9 cellular contexts compared by ENCODE assay signal in the genomic region with DNA sequence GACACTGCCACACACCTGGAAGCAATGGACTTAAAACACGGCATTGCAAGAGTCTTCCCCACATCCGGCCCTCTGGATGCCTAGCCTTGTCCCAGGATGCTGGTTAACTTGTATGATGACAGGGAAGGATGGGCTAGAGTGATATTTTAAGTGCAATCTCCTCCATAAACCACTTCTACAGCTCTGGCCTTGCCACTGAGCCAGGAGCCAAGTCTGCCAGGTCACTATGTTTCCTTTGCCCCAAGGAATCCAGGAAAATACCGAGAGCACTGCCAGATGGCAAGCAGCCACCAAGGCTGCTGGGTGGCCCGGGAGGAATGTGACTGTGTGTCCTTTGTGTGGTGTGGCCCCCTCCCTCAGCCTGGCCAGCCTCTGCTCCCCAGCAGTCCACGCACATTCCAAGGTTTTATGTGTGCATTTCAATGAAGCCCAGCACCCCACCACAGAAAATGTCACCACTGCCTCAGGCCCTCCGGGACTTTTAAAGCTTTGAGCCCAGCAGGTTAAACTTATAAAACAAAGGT.
A peak's percentile ranks its signal among the peaks of the same experiment; 100 is the strongest.
DNase-seq lines count a peak whose midpoint lies in the region; ATAC-seq, FAIRE-seq and TF ChIP-seq lines count a peak whose summit lies in the region.
"Had no signal": no experiment of that assay in that cellular context is flagged by ENCODE, and none has a peak within 500 bp of the region (broad histone marks: within the 10 kb centered on the region; RNA-seq: fewer than 3 reads in every experiment).

No MANE protein-coding gene starts in this region.

- no peak overlapping the region for H3K23ac ChIP-seq in H9 (ENCODE audit: insufficient read length, low read depth, low read length)

- CTCF ChIA-PET in CD4-positive, alpha-beta memory T cell (lab: Charles Lee; ENCODE audit: partially characterized antibody), result no interaction called here
- CTCF ChIA-PET in HEK293T (lab: Yijun Ruan, JAX), result no interaction called here

- TF ChIP-seq CTCF in H9 (conservative IDR thresholded peaks at IDR 0.05) (no peak), kidney (IDR thresholded peaks at IDR 0.05; ENCODE audit: borderline replicate concordance, extremely low read depth, insufficient read depth) (no peak)

- no peaks in the 10 kb centered on the region for H3K27me3 ChIP-seq in H9 (ENCODE audit: insufficient read depth, low read length)
- no peaks in the 10 kb centered on the region for H3K27me3 ChIP-seq in small intestine (ENCODE audit: control insufficient read depth in 2 of 2, insufficient read depth in 2 of 2, low read length in 2 of 2)
- H3K27me3 ChIP-seq in CD4-positive, alpha-beta memory T cell (ENCODE audit: insufficient read depth, low read length), result no peaks in the 10 kb centered on the region

- H3K27ac ChIP-seq in H9 (ENCODE audit: insufficient read length, low read depth, low read length) (no peak overlapping the region), kidney (ENCODE audit: low read depth in 2 of 2, low read length in 2 of 2) (peak overlapping the region; percentile 90), small intestine (ENCODE audit: low read depth in 1 of 2, low read length in 1 of 2) (peak overlapping the region; percentile 60 to 79)
- H3K27ac ChIP-seq in CD4-positive, alpha-beta memory T cell (ENCODE audit: low read depth, low read length), result no peak overlapping the region

- peaks cover 9 to 10% of the 10 kb centered on the region in 2 experiments; a peak in 4 of 5 replicates for H3K9me3 Mint-ChIP-seq in H9
- H3K9me3 Mint-ChIP-seq in CD4-positive, alpha-beta memory T cell, result no peaks in the 10 kb centered on the region

- no peak overlapping the region for H4K5ac ChIP-seq in H9 (ENCODE audit: insufficient read length, low read depth, low read length)

- peak; percentile 65 for DNase-seq in H9
- peak; percentile 44 to 94 for DNase-seq in T47D (ENCODE audit: low read depth in 1 of 2, low spot score in 1 of 2)
- DNase-seq in kidney, result peak; percentile 94
- DNase-seq in small intestine, result peak; percentile 86
- DNase-seq in CD4-positive, alpha-beta memory T cell, result no peak
- no peak for DNase-seq in HEK293T (ENCODE audit: extremely low spot score)
- DNase-seq in NAMALWA (ENCODE audit: low spot score), result no peak

- no peak overlapping the region for H4K8ac ChIP-seq in H9 (replicated peaks; ENCODE audit: insufficient read length, low read depth, low read length)

- H3K36me3 ChIP-seq in kidney (ENCODE audit: control insufficient read depth in 1 of 2, insufficient read depth in 2 of 2, low read length in 2 of 2) (no peaks in the 10 kb centered on the region), small intestine (ENCODE audit: control insufficient read depth in 2 of 2, insufficient read depth in 2 of 2, low read length in 2 of 2) (no peaks in the 10 kb centered on the region)
- no peaks in the 10 kb centered on the region for H3K36me3 ChIP-seq in CD4-positive, alpha-beta memory T cell (ENCODE audit: insufficient read depth, low read length)

- FAIRE-seq in kidney (lab: Jason Lieb, UNC) (peak; percentile 46), small intestine (lab: Jason Lieb, UNC) (no peak)
- FAIRE-seq: K562 had no signal

- no peak overlapping the region for H2BK5ac ChIP-seq in H9 (ENCODE audit: insufficient read length, low read length)

- no peak overlapping the region for H3K14ac ChIP-seq in H9 (ENCODE audit: insufficient read depth, low read length)

- H3K36me3 Mint-ChIP-seq in H9 (ENCODE audit: insufficient read depth in 1 of 3, low read depth in 3 of 3), result peaks cover 0 to 12% (median 5%) of the 10 kb centered on the region in 3 experiments; a peak in 4 of 7 replicates
- H3K36me3 Mint-ChIP-seq in CD4-positive, alpha-beta memory T cell, result no peaks in the 10 kb centered on the region

- no peak overlapping the region for H3K18ac ChIP-seq in H9 (ENCODE audit: insufficient read length, low read depth, low read length)

- H4K20me1 ChIP-seq in H9 (ENCODE audit: control insufficient read depth, insufficient read depth, insufficient read length), result no peaks in the 10 kb centered on the region

- H3K79me1 ChIP-seq in H9 (ENCODE audit: insufficient read depth, low read depth, low read length, poor library complexity, severe bottlenecking), result no peaks in the 10 kb centered on the region

- peak overlapping the region; percentile 30 to 97 (median 73); a peak in 5 of 7 replicates for H3K27ac Mint-ChIP-seq in H9
- no peak overlapping the region for H3K27ac Mint-ChIP-seq in CD4-positive, alpha-beta memory T cell

- no peak overlapping the region for H3K56ac ChIP-seq in H9 (ENCODE audit: insufficient read length, low read depth, low read length)

- no peak overlapping the region for H3K4me3 Mint-ChIP-seq in H9
- no peak overlapping the region for H3K4me3 Mint-ChIP-seq in CD4-positive, alpha-beta memory T cell

- no peak overlapping the region for H2AK5ac ChIP-seq in H9 (ENCODE audit: insufficient read length, low read length)

- H2BK120ac ChIP-seq in H9 (ENCODE audit: low read depth, low read length, poor library complexity, severe bottlenecking), result no peak overlapping the region

- intact Hi-C loops in kidney (cut with DNase I), result no loop called here
- intact Hi-C loops in CD4-positive, alpha-beta memory T cell (cut with micrococcal nuclease), result no loop called here

- H3K27me3 Mint-ChIP-seq in H9 (ENCODE audit: low read depth), result no peaks in the 10 kb centered on the region
- no peaks in the 10 kb centered on the region for H3K27me3 Mint-ChIP-seq in CD4-positive, alpha-beta memory T cell

- H3T11ph ChIP-seq in H9 (ENCODE audit: low read length), result no peak overlapping the region

- H2BK20ac ChIP-seq in H9 (ENCODE audit: low read depth, low read length, poor library complexity, severe bottlenecking), result no peak overlapping the region

- H3K4me2 ChIP-seq in H9 (ENCODE audit: insufficient read depth, insufficient read length, low read length), result no peak overlapping the region

- POLR2A ChIA-PET in CD4-positive, alpha-beta memory T cell (lab: Charles Lee; ENCODE audit: partially characterized antibody), result no interaction called here
- POLR2A ChIA-PET in HEK293T (lab: Yijun Ruan, JAX), result no interaction called here

- H3K4me3 ChIP-seq in kidney (ENCODE audit: low read length in 2 of 2) (peak overlapping the region; percentile 6 to 30), small intestine (ENCODE audit: low read depth in 1 of 2, low read length in 2 of 2) (no peak overlapping the region)
- H3K4me3 ChIP-seq in CD4-positive, alpha-beta memory T cell (ENCODE audit: low read length in 2 of 2), result no peak overlapping the region
- H3K4me3 ChIP-seq: K562 had no signal

- no peak overlapping the region for H3K9ac ChIP-seq in H9 (ENCODE audit: extremely low read depth, insufficient read length, low read length)
- peak overlapping the region in 1 of 2 donors; percentile 66 for H3K9ac ChIP-seq in kidney (ENCODE audit: low read length in 2 of 2)

- H3K23me2 ChIP-seq in H9 (ENCODE audit: insufficient read length, low read depth, low read length, poor library complexity, severe bottlenecking), result no peaks in the 10 kb centered on the region

- H2BK12ac ChIP-seq in H9 (ENCODE audit: insufficient read length, low read depth, low read length), result no peak overlapping the region

- H3K4me1 ChIP-seq in H9 (ENCODE audit: insufficient read depth, low read length) (peaks cover 3% of the 10 kb centered on the region; the same call in 1 of the 2 replicates), kidney (ENCODE audit: control insufficient read depth in 1 of 2, insufficient read depth in 1 of 2, low read depth in 1 of 2, low read length in 2 of 2) (peaks cover 35 to 42% of the 10 kb centered on the region in 2 donors), small intestine (ENCODE audit: control insufficient read depth in 2 of 2, insufficient read depth in 1 of 2, low read depth in 1 of 2, low read length in 1 of 2) (peaks cover 6 to 9% of the 10 kb centered on the region in 2 donors)
- no peaks in the 10 kb centered on the region for H3K4me1 ChIP-seq in CD4-positive, alpha-beta memory T cell (ENCODE audit: insufficient read depth, low read length)

- in situ Hi-C loops in T47D (cut with HindIII; ENCODE audit: low pct_unique_long_range_greater_than_20kb, low sequenced_read_pairs), result no loop called here

- H3K9me3 ChIP-seq in H9 (ENCODE audit: control insufficient read depth, low read depth, low read length) (no peaks in the 10 kb centered on the region), kidney (ENCODE audit: control insufficient read depth in 1 of 2, low read length in 2 of 2) (no peaks in the 10 kb centered on the region), small intestine (ENCODE audit: control insufficient read depth, low read depth) (no peaks in the 10 kb centered on the region)
- H3K9me3 ChIP-seq in CD4-positive, alpha-beta memory T cell (ENCODE audit: control insufficient read depth in 1 of 2, low read length in 2 of 2), result no peaks in the 10 kb centered on the region

- H2AFZ ChIP-seq in H9 (ENCODE audit: low read length), result no peak overlapping the region

- H3K4ac ChIP-seq in H9 (ENCODE audit: low read depth, low read length), result no peak overlapping the region

- no peak for ATAC-seq in GM21423 (IDR thresholded peaks at IDR 0.05; ENCODE audit: unreplicated experiment)
- ATAC-seq: K562 had no signal

- WGBS in H9 (ENCODE audit: extremely low coverage, insufficient read length, low lambda C conversion rate), result no CpG with 5 or more reads among the region's 6 CpGs
- 9 to 38% (median 30%) methylated on average over 6 of the region's 6 CpGs for WGBS in small intestine, 3 donors

- no peak overlapping the region for H4K91ac ChIP-seq in H9 (ENCODE audit: insufficient read length, low read depth, low read length)

- H3K79me2 ChIP-seq in H9 (ENCODE audit: insufficient read depth, low read length), result no peaks in the 10 kb centered on the region

- H3K4me1 Mint-ChIP-seq in H9, result peaks cover 13% of the 10 kb centered on the region in 2 experiments
- no peaks in the 10 kb centered on the region for H3K4me1 Mint-ChIP-seq in CD4-positive, alpha-beta memory T cell

- H2BK15ac ChIP-seq in H9 (ENCODE audit: low read depth, low read length), result no peak overlapping the region

TF ChIP-seq in HEK293T, 16 proteins besides CTCF, POLR2A, EP300 and RAD21:
- no peak for TF ChIP-seq HDGF (IDR thresholded peaks at IDR 0.05; ENCODE audit: borderline replicate concordance)
- TF ChIP-seq PKNOX1 (IDR thresholded peaks at IDR 0.05), result no peak
- no peak for TF ChIP-seq FOXA1 (IDR thresholded peaks at IDR 0.05)
- no peak for TF ChIP-seq SUZ12 (IDR thresholded peaks at IDR 0.05)
- TF ChIP-seq CTBP1 (IDR thresholded peaks at IDR 0.05; ENCODE audit: borderline replicate concordance), result no peak

Comparison
In these comparisons a context has a peak if more than half of its experiments do, and no peak if none do; other contexts are left out.
1. DNase-seq: peak in H9 (single experiment), T47D (2 of 2), kidney (single experiment) and small intestine (single experiment); none in CD4-positive, alpha-beta memory T cell (0 of 5), HEK293T (single experiment) and NAMALWA (single experiment).
2. H3K27ac ChIP-seq: peak in kidney (2 of 2) and small intestine (2 of 2); none in H9 (single experiment) and CD4-positive, alpha-beta memory T cell (single experiment).
3. H3K27ac Mint-ChIP-seq: peak in H9 (3 of 3); none in CD4-positive, alpha-beta memory T cell (0 of 7).
4. H3K4me3 ChIP-seq: peak in kidney (2 of 2); none in small intestine (0 of 2) and CD4-positive, alpha-beta memory T cell (0 of 2).